ENCODE assay signal across 8 cellular contexts in the genomic region with DNA sequence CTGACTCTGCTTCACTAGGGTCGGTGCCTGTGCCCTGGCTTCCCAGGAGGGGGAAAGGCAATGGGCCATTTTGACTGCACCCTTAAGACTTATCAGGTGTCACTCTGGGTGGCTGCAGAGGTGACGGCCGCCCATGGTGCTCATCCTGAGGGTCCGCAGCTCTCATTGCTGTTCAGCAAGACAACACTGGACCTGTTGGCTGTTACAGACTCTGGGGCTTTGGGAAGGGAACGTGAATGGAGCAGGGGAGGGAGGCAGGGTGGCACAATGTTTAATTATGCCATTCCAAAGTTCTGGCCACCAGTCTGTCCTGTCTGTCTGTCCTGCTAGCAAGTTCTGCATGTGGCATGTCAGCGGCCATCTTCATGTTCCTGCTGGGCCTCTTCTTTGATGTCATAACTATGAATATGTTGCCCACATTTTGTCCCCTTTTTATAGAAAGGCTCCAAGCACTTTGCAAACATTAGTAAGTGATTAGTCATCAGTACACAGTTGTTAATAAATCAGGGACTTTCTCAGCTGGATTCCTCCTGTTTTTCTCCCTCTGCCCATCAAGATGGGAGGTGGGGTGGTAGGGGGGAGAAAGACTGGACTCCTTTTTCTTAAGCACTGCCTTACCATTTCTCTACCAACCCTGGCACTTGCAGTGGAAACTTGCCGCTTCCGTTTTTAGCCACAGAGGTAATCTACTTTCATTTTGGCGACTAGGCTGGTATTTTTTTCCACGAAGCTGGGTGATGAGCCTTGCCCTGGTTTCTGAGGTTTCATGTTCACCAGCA.
A peak's percentile ranks its signal among the peaks of the same experiment; 100 is the strongest.
DNase-seq lines count a peak whose midpoint lies in the region; TF ChIP-seq lines count a peak whose summit lies in the region.

No MANE protein-coding gene starts in this region.

- peak overlapping the region in 6 of 8 donors; percentile 49 to 76 (median 66) for H3K27ac ChIP-seq in spleen

- H3K27me3 ChIP-seq in spleen (replicated peaks in 1 of 7), result no peaks in the 10 kb centered on the region

- H3K4me3 ChIP-seq in HFF-Myc (replicated peaks; ENCODE audit: low read depth, low read length), result peak overlapping the region; percentile 31
- peak overlapping the region; percentile 41 to 50 for H3K4me3 ChIP-seq in foreskin fibroblast (ENCODE audit: low read depth in 1 of 2, low read length in 2 of 2)
- H3K4me3 ChIP-seq in spleen, result peak overlapping the region in 5 of 8 donors; percentile 4 to 39 (median 15)

- no peaks in the 10 kb centered on the region for H3K36me3 ChIP-seq in spleen

- 53 to 61% (median 58%) methylated on average over 10 of the region's 10 CpGs for WGBS in spleen, 5 donors

- no peaks in the 10 kb centered on the region for H3K9me3 ChIP-seq in spleen

- TF ChIP-seq POLR2A in spleen (IDR thresholded peaks at IDR 0.05), result no peak

- intact Hi-C loops in spleen (cut with DNase I; ENCODE audit: low total_unique reads), result no loop called here

- TF ChIP-seq CTCF in HFF-Myc (IDR thresholded peaks at IDR 0.05; ENCODE audit: low read depth, low read length, missing control alignments) (no peak), foreskin fibroblast (IDR thresholded peaks at IDR 0.05; ENCODE audit: low read depth, low read length) (no peak), spleen (IDR thresholded peaks at IDR 0.05 in 8 of 11, conservative IDR thresholded peaks at IDR 0.05 in 3 of 11) (no peak)

- DNase-seq in EL, result peak; percentile 82
- peak; percentile 78 for DNase-seq in HFF-Myc (ENCODE audit: extremely low read depth, low read depth)
- DNase-seq in NCI-H69 (lab: John Stamatoyannopoulos, UW), result peak; percentile 6
- DNase-seq in activated T-cell treated with anti-CD3 and anti-CD28 coated beads for 1 hour (ENCODE audit: low read depth), result peak; percentile 51
- DNase-seq in foreskin fibroblast, result peak; percentile 59 to 80
- no peak for DNase-seq in spleen
- DNase-seq in NCI-H1105 treated with DMSO at 0.1 percent for 48 hours (lab: John Stamatoyannopoulos, UW), result no peak
- no peak for DNase-seq in nucleus accumbens (lab: John Stamatoyannopoulos, UW)

- H3K4me1 ChIP-seq in spleen, result peaks cover 5 to 49% (median 34%) of the 10 kb centered on the region in 6 donors

Comparison
In these comparisons a context has a peak if more than half of its experiments do, and no peak if none do; other contexts are left out.
1. DNase-seq: peak in EL (single experiment), HFF-Myc (single experiment), NCI-H69 (single experiment), activated T-cell treated with anti-CD3 and anti-CD28 coated beads for 1 hour (single experiment) and foreskin fibroblast (2 of 2); none in spleen (single experiment), NCI-H1105 treated with DMSO at 0.1 percent for 48 hours (single experiment) and nucleus accumbens (0 of 56).
2. Peak in every context shown above with its lines, with median percentiles within 50 percentile points of each other: H3K4me3 ChIP-seq.